10 cellular contexts compared by ENCODE assay signal in genomic region chr9:70609542-70610286, GRCh38.
A peak's percentile ranks its signal among the peaks of the same experiment; 100 is the strongest.
DNase-seq lines count a peak whose midpoint lies in the region; ATAC-seq and TF ChIP-seq lines count a peak whose summit lies in the region.
"Had no signal": no experiment of that assay in that cellular context is flagged by ENCODE, and none has a peak within 500 bp of the region (broad histone marks: within the 10 kb centered on the region; RNA-seq: fewer than 3 reads in every experiment).

No MANE protein-coding gene starts in this region.

- no peak for TF ChIP-seq EP300 in gastroesophageal sphincter (IDR thresholded peaks at IDR 0.05)

- H3K27me3 ChIP-seq in adipocyte (replicated peaks; ENCODE audit: control insufficient read depth, insufficient read depth, low read length) (no peaks in the 10 kb centered on the region), gastroesophageal sphincter (no peaks in the 10 kb centered on the region)

- TF ChIP-seq CTCF in gastroesophageal sphincter (IDR thresholded peaks at IDR 0.05): no peak

- peak overlapping the region in 2 of 4 donors; percentile 45 to 69 for H3K27ac ChIP-seq in gastroesophageal sphincter

- no peaks in the 10 kb centered on the region for H3K9me3 ChIP-seq in adipocyte (ENCODE audit: control insufficient read depth, low read length)
- no peaks in the 10 kb centered on the region for H3K9me3 ChIP-seq in gastroesophageal sphincter

- 23 to 30% methylated on average over 3 to 6 of the region's 6 CpGs for WGBS in gastroesophageal sphincter (ENCODE audit: low coverage in 1 of 2), 2 donors

- TF ChIP-seq POLR2A in gastroesophageal sphincter (IDR thresholded peaks at IDR 0.05): no peak

- peaks cover 16% of the 10 kb centered on the region for H3K4me1 ChIP-seq in adipocyte (ENCODE audit: control insufficient read depth, insufficient read depth, low read length)
- peaks cover 0 to 29% (median 5%) of the 10 kb centered on the region in 3 donors for H3K4me1 ChIP-seq in gastroesophageal sphincter

- DNase-seq in GM04504 (ENCODE audit: low read depth) (peak; percentile 93), adipocyte (ENCODE audit: low read depth) (peak; percentile 83), skeletal muscle cell (ENCODE audit: low read depth) (peak; percentile 88), GDM1 (lab: John Stamatoyannopoulos, UW) (no peak), SW480 (ENCODE audit: low spot score) (no peak)
- DNase-seq in activated CD4-positive, alpha-beta T cell treated with anti-CD3 and anti-CD28 coated beads for 4 hours: no peak
- DNase-seq: retina, T-helper 17 cell had no signal

- no peaks in the 10 kb centered on the region for H3K36me3 ChIP-seq in adipocyte (ENCODE audit: control insufficient read depth, insufficient read depth, low read length, severe bottlenecking)
- H3K36me3 ChIP-seq in gastroesophageal sphincter: no peaks in the 10 kb centered on the region

- peak overlapping the region; percentile 14 for H3K9ac ChIP-seq in adipocyte (ENCODE audit: low read length)

- ATAC-seq in gastroesophageal sphincter (peak; percentile 81), GM18873 (IDR thresholded peaks at IDR 0.05; ENCODE audit: low FRiP score, unreplicated experiment) (no peak)
- ATAC-seq: T-helper 17 cell had no signal

- H3K4me3 ChIP-seq in adipocyte (ENCODE audit: low read length) (no peak overlapping the region), gastroesophageal sphincter (no peak overlapping the region), skeletal muscle cell (ENCODE audit: low read depth, low read length) (no peak overlapping the region)

Comparison
In these comparisons a context has a peak if more than half of its experiments do, and no peak if none do; other contexts are left out.
1. DNase-seq: peak in GM04504 (single experiment), adipocyte (single experiment) and skeletal muscle cell (single experiment); none in activated CD4-positive, alpha-beta T cell treated with anti-CD3 and anti-CD28 coated beads for 4 hours (0 of 2), GDM1 (single experiment) and SW480 (single experiment).